9 cellular contexts compared by ENCODE assay signal in the genomic region with DNA sequence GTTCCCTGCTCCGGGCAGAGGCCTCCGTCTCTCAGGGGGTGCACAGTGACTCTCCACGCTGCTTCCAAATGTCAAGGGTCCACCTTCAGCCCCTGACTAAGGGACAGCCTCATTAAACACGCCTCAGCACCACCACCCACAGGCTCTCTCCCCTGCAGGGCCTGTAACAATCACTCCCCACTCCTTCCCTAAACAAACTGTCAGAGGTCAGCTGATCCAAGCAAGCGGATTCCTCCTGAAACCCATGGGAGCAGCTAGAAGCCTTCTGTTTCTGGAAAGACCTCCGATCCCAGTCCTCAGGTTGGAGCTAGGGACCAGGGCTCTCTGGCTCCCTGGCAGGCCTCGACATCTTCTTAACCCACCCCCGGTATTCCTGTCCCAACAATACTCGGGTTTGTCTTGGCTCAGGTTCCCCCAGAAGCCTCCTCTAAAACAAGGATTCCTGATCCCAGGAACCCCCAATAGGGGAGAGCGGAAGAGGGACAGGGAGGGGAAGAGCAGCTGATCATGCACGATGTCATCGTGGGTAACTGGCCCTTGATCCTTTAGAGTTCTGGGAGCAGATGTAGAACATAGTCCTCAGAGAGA.
DNase-seq lines count a peak whose midpoint lies in the region; ATAC-seq lines count a peak whose summit lies in the region.
"Had no signal": no experiment of that assay in that cellular context is flagged by ENCODE, and none has a peak within 500 bp of the region (broad histone marks: within the 10 kb centered on the region; RNA-seq: fewer than 3 reads in every experiment).

No MANE protein-coding gene starts in this region.

- no peak for ATAC-seq in HG03469 (IDR thresholded peaks at IDR 0.05; ENCODE audit: unreplicated experiment)

- DNase-seq in NCI-H2107 treated with DMSO at 0.1 percent for 48 hours (lab: John Stamatoyannopoulos, UW; ENCODE audit: unreplicated experiment) (peak; percentile 28), NCI-H2107 (lab: John Stamatoyannopoulos, UW) (no peak), NCI-H69 (lab: John Stamatoyannopoulos, UW) (peak; percentile 27), retina (peak; percentile 58), NCI-H1694 (lab: John Stamatoyannopoulos, UW) (no peak), NOMO-1 (lab: John Stamatoyannopoulos, UW; ENCODE audit: unreplicated experiment in 2 of 2) (no peak)
- DNase-seq: caudate nucleus had no signal

- H3K9me3 ChIP-seq in iPS-15b (ENCODE audit: control insufficient read depth, insufficient read depth, low read length), result no peaks in the 10 kb centered on the region

- H3K9ac ChIP-seq in iPS-15b (ENCODE audit: low read depth, low read length), result peak overlapping the region; percentile 41

- peaks cover 7% of the 10 kb centered on the region for H3K4me1 ChIP-seq in iPS-15b (ENCODE audit: control insufficient read depth, insufficient read depth, low read length)

- H3K4me3 ChIP-seq in iPS-15b (ENCODE audit: low read depth, low read length), result peak overlapping the region; percentile 54

- H3K27me3 ChIP-seq in iPS-15b (ENCODE audit: control insufficient read depth, insufficient read depth, low read length), result no peaks in the 10 kb centered on the region

- no peaks in the 10 kb centered on the region for H3K36me3 ChIP-seq in iPS-15b (ENCODE audit: control insufficient read depth, insufficient read depth, low read length)

Comparison
In these comparisons a context has a peak if more than half of its experiments do, and no peak if none do; other contexts are left out.
1. DNase-seq: peak in NCI-H2107 treated with DMSO at 0.1 percent for 48 hours (single experiment), NCI-H69 (single experiment) and retina (single experiment); none in NCI-H2107 (single experiment), NCI-H1694 (single experiment) and NOMO-1 (0 of 2).